ENCODE assay signal across 8 cellular contexts in genomic region chr12:29317556-29318363, GRCh38.
DNase-seq lines count a peak whose midpoint lies in the region; ATAC-seq and TF ChIP-seq lines count a peak whose summit lies in the region.

No MANE protein-coding gene starts in this region.

- no peak overlapping the region for H3K23ac ChIP-seq in trophoblast cell (ENCODE audit: low read length)

- H3K9me2 ChIP-seq in OCI-LY1 (ENCODE audit: low read depth, low read length): no peaks in the 10 kb centered on the region

- no peak overlapping the region for H4K12ac ChIP-seq in trophoblast cell (ENCODE audit: low read depth, low read length)

- H3K79me1 ChIP-seq in trophoblast cell (ENCODE audit: low read length): no peaks in the 10 kb centered on the region

- no peaks in the 10 kb centered on the region for H3K79me2 ChIP-seq in OCI-LY1 (ENCODE audit: insufficient read depth, low read length)
- H3K79me2 ChIP-seq in trophoblast cell (ENCODE audit: control insufficient read depth, insufficient read depth, low read length, poor library complexity): no peaks in the 10 kb centered on the region

- H2BK12ac ChIP-seq in trophoblast cell (ENCODE audit: low read length): no peak overlapping the region

- H4K91ac ChIP-seq in trophoblast cell (ENCODE audit: low read depth, low read length): no peak overlapping the region

- H3K4me2 ChIP-seq in OCI-LY1 (ENCODE audit: low read length) (peak overlapping the region; percentile 36; the same call in 1 of the 2 replicates), trophoblast cell (ENCODE audit: low read length) (no peak overlapping the region)

- no peak overlapping the region for H2BK120ac ChIP-seq in trophoblast cell (ENCODE audit: insufficient read depth, low read length, poor library complexity)

- no peaks in the 10 kb centered on the region for H4K20me1 ChIP-seq in OCI-LY1 (ENCODE audit: insufficient read depth, low read length)

- H3K9me3 ChIP-seq in OCI-LY1 (ENCODE audit: low read length): no peaks in the 10 kb centered on the region
- H3K9me3 ChIP-seq in trophoblast cell (ENCODE audit: insufficient read depth, low read depth, low read length): peaks cover 2% of the 10 kb centered on the region

- no peak overlapping the region for H2AFZ ChIP-seq in OCI-LY1 (ENCODE audit: low read length)
- no peak overlapping the region for H2AFZ ChIP-seq in trophoblast cell (ENCODE audit: insufficient read depth, low read length, poor library complexity)

- no peak overlapping the region for H3K4me3 ChIP-seq in GM06990 (replicated peaks; ENCODE audit: low read depth, low read length)
- H3K4me3 ChIP-seq in OCI-LY1 (ENCODE audit: low read depth, low read length, poor library complexity, severe bottlenecking): no peak overlapping the region
- H3K4me3 ChIP-seq in trophoblast cell (ENCODE audit: low read depth, low read length): no peak overlapping the region

- H3K36me3 ChIP-seq in GM06990 (ENCODE audit: control insufficient read depth, insufficient read depth, low read length) (no peaks in the 10 kb centered on the region), OCI-LY1 (ENCODE audit: insufficient read depth, low read length) (no peaks in the 10 kb centered on the region), trophoblast cell (ENCODE audit: control insufficient read depth in 1 of 2, insufficient read depth in 2 of 2, low read length in 2 of 2) (peaks cover 3 to 5% of the 10 kb centered on the region in 2 experiments)

- WGBS in trophoblast cell (ENCODE audit: extremely low coverage, insufficient coverage, insufficient read length): no CpG with 5 or more reads among the region's 8 CpGs

- H2BK5ac ChIP-seq in trophoblast cell (ENCODE audit: low read depth, low read length, poor library complexity): no peak overlapping the region

- H3K27ac ChIP-seq in OCI-LY1 (ENCODE audit: low read depth, low read length, poor library complexity, severe bottlenecking) (no peak overlapping the region), trophoblast cell (ENCODE audit: low read depth, low read length) (no peak overlapping the region)

- H3K27me3 ChIP-seq in GM06990 (replicated peaks; ENCODE audit: control insufficient read depth, insufficient read depth, low read length): no peaks in the 10 kb centered on the region
- H3K27me3 ChIP-seq in OCI-LY1 (ENCODE audit: insufficient read depth, low read length): no peaks in the 10 kb centered on the region
- no peaks in the 10 kb centered on the region for H3K27me3 ChIP-seq in trophoblast cell (ENCODE audit: insufficient read depth, low read length)

- no peak overlapping the region for H4K8ac ChIP-seq in trophoblast cell (ENCODE audit: low read depth, low read length)

- H3K4me1 ChIP-seq in OCI-LY1 (ENCODE audit: insufficient read depth, low read length, severe bottlenecking) (no peaks in the 10 kb centered on the region), trophoblast cell (ENCODE audit: control insufficient read depth in 1 of 2, insufficient read depth in 2 of 2, low read length in 2 of 2) (peaks cover 0 to 3% of the 10 kb centered on the region in 2 experiments)

- peak; percentile 82 for TF ChIP-seq CTCF in GM06990 (IDR thresholded peaks at IDR 0.05; ENCODE audit: insufficient read depth, low read length, poor library complexity, severe bottlenecking)
- TF ChIP-seq CTCF in OCI-LY1 (IDR thresholded peaks at IDR 0.05; ENCODE audit: low read length): peak; percentile 97

- H3K9ac ChIP-seq in OCI-LY1 (ENCODE audit: low read length) (no peak overlapping the region), trophoblast cell (ENCODE audit: low read length) (no peak overlapping the region)

- ATAC-seq in GM21737 (IDR thresholded peaks at IDR 0.05; ENCODE audit: unreplicated experiment): peak; percentile 99

- no peak for DNase-seq in GM06990 (ENCODE audit: extremely low read depth, insufficient read length)
- peak; percentile 28 for DNase-seq in HuH-7.5 (ENCODE audit: low spot score)
- peak; percentile 72 for DNase-seq in activated effector memory CD4-positive, alpha-beta T cell treated with anti-CD3 and anti-CD28 coated beads, Interleukin-2, amount 50 U/mL, for 16 hours
- DNase-seq in germinal center (ENCODE audit: low spot score): peak; percentile 60
- DNase-seq in trophoblast cell: peak; percentile 56 to 80
- DNase-seq in cerebellar nuclear complex (lab: John Stamatoyannopoulos, UW): no peak

- H3F3A ChIP-seq in OCI-LY1 (ENCODE audit: insufficient read depth, low read length): no peaks in the 10 kb centered on the region

- H3K14ac ChIP-seq in trophoblast cell (ENCODE audit: low read length): no peak overlapping the region

- no peak overlapping the region for H3K4ac ChIP-seq in trophoblast cell (ENCODE audit: low read depth, low read length)

- H3K18ac ChIP-seq in trophoblast cell (ENCODE audit: low read length): no peak overlapping the region

- H2AK5ac ChIP-seq in trophoblast cell (ENCODE audit: low read length): no peak overlapping the region

Comparison
In these comparisons a context has a peak if more than half of its experiments do, and no peak if none do; other contexts are left out.
1. DNase-seq: peak in HuH-7.5 (single experiment), activated effector memory CD4-positive, alpha-beta T cell treated with anti-CD3 and anti-CD28 coated beads, Interleukin-2, amount 50 U/mL, for 16 hours (single experiment), germinal center (single experiment) and trophoblast cell (2 of 2); none in GM06990 (single experiment) and cerebellar nuclear complex (0 of 2).